In the genomic region with DNA sequence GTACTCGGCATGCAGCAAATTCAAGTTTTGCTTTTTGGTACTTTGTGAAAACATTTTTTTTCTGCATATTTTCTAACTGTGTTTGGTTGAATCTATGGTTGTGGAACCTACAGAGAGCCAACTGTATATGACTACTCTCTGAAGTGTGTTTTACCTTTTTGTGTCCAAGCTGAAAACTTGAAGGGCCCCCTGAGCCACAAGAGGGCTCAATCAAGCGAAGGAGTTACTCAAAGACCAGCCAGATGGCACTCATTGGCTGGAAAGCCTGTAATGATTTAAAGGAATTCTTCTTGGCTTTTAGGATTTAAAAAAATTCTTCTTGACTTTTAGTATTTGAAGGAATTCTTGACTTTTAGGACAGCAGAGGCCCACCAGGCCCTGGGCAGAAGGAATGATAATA, we compare ENCODE assay signal across 21 cellular contexts. TPM values are rescaled to one million over a fixed set of nuclear protein-coding genes. Genes with fewer than 3 reads are reported as not detected.
DNase-seq lines count a peak whose midpoint lies in the region; ATAC-seq and TF ChIP-seq lines count a peak whose summit lies in the region.
"Had no signal": no experiment of that assay in that cellular context is flagged by ENCODE, and none has a peak within 500 bp of the region (broad histone marks: within the 10 kb centered on the region; RNA-seq: fewer than 3 reads in every experiment).

No MANE protein-coding gene starts in this region.

- H3F3A ChIP-seq in neural progenitor cell (ENCODE audit: low read depth): no peaks in the 10 kb centered on the region

- peaks cover 6% of the 10 kb centered on the region for H3K9me3 Mint-ChIP-seq in neural progenitor cell
- H3K9me3 Mint-ChIP-seq: IgD-negative memory B cell had no signal

- peak; percentile 42 for DNase-seq in DMS 273 (lab: John Stamatoyannopoulos, UW; ENCODE audit: unreplicated experiment)
- no peak for DNase-seq in DMS 273 treated with DMSO at 0.1 percent for 48 hours (lab: John Stamatoyannopoulos, UW)
- DNase-seq in OCI-M1 (lab: John Stamatoyannopoulos, UW): peak; percentile 13
- DNase-seq in cerebellar cortex (ENCODE audit: low spot score): peak; percentile 5
- DNase-seq in neural progenitor cell (ENCODE audit: low spot score): peak; percentile 15
- no peak for DNase-seq in EL
- no peak for DNase-seq in stimulated activated CD4-positive, alpha-beta T cell treated with anti-CD3 and anti-CD28 coated beads, Interleukin-4, amount 100 ng/mL, for 4 hours
- DNase-seq: Calu3; CD4-positive, alpha-beta memory T cell; DMS79; GDM1; GOT3; NCI-H1417; NCI-H187 treated with DMSO at 0.1 percent for 48 hours; NCI-H345; NCI-H526 treated with DMSO at 0.1 percent for 48 hours; PC-9; SJCRH30 had no signal

- no peak for ATAC-seq in GM21786 (IDR thresholded peaks at IDR 0.05; ENCODE audit: unreplicated experiment)

- no peaks in the 10 kb centered on the region for H3K27me3 ChIP-seq in neural progenitor cell
- H3K27me3 ChIP-seq: SJCRH30 had no signal

- no peak overlapping the region for H3K4me3 Mint-ChIP-seq in neural progenitor cell
- H3K4me3 Mint-ChIP-seq: CD4-positive, alpha-beta memory T cell; IgD-negative memory B cell had no signal

- H3K4me1 Mint-ChIP-seq in neural progenitor cell: peaks cover 9% of the 10 kb centered on the region
- H3K4me1 Mint-ChIP-seq: CD4-positive, alpha-beta memory T cell; IgD-negative memory B cell had no signal

- no peak overlapping the region for H3K9ac ChIP-seq in neural progenitor cell

- peak; percentile 15 for TF ChIP-seq CTCF in neural progenitor cell (IDR thresholded peaks at IDR 0.05)

- H3K4me3 ChIP-seq in neural progenitor cell: no peak overlapping the region
- H3K4me3 ChIP-seq: PC-9, SJCRH30 had no signal

- H4K20me1 ChIP-seq in neural progenitor cell (ENCODE audit: low read depth): no peaks in the 10 kb centered on the region

- H3K27me3 Mint-ChIP-seq in neural progenitor cell (ENCODE audit: insufficient read depth, low read depth): peaks cover 7% of the 10 kb centered on the region

- no peak overlapping the region for H3K4me2 ChIP-seq in neural progenitor cell
- H3K4me2 ChIP-seq: PC-9 had no signal

- no peaks in the 10 kb centered on the region for H3K9me3 ChIP-seq in neural progenitor cell (ENCODE audit: low read depth)
- H3K9me3 ChIP-seq: SJCRH30 had no signal

- H3K79me2 ChIP-seq in neural progenitor cell (ENCODE audit: low read depth): no peaks in the 10 kb centered on the region

- no peaks in the 10 kb centered on the region for H3K36me3 ChIP-seq in neural progenitor cell
- H3K36me3 ChIP-seq: SJCRH30 had no signal

- no peak overlapping the region for H3K27ac Mint-ChIP-seq in neural progenitor cell
- H3K27ac Mint-ChIP-seq: CD4-positive, alpha-beta memory T cell; IgD-negative memory B cell had no signal

- H3K4me1 ChIP-seq in neural progenitor cell: peaks cover 5% of the 10 kb centered on the region
- H3K4me1 ChIP-seq: SJCRH30 had no signal

- H3K27ac ChIP-seq in neural progenitor cell: no peak overlapping the region
- H3K27ac ChIP-seq: 22Rv1, PC-9, SJCRH30 had no signal

- H3K36me3 Mint-ChIP-seq in neural progenitor cell: peaks cover 2% of the 10 kb centered on the region
- H3K36me3 Mint-ChIP-seq: IgD-negative memory B cell had no signal

- peak overlapping the region; percentile 13 for H2AFZ ChIP-seq in neural progenitor cell (replicated peaks)
- H2AFZ ChIP-seq: PC-9 had no signal

RNA-seq across cellular contexts. Expression of gene ECI2, which starts 27.0 kb away (rescaled TPM):
- 33.4 and 49.1 TPM in 2 replicates for total RNA-seq in neural progenitor cell (ENCODE audit: low replicate concordance)

Comparison
In these comparisons a context has a peak if more than half of its experiments do, and no peak if none do; other contexts are left out.
1. DNase-seq: peak in DMS 273 (single experiment), OCI-M1 (single experiment), cerebellar cortex (single experiment) and neural progenitor cell (single experiment); none in DMS 273 treated with DMSO at 0.1 percent for 48 hours (single experiment), EL (single experiment) and stimulated activated CD4-positive, alpha-beta T cell treated with anti-CD3 and anti-CD28 coated beads, Interleukin-4, amount 100 ng/mL, for 4 hours (0 of 2).